Comparison of ENCODE assay signal across 12 cellular contexts in the genomic region with DNA sequence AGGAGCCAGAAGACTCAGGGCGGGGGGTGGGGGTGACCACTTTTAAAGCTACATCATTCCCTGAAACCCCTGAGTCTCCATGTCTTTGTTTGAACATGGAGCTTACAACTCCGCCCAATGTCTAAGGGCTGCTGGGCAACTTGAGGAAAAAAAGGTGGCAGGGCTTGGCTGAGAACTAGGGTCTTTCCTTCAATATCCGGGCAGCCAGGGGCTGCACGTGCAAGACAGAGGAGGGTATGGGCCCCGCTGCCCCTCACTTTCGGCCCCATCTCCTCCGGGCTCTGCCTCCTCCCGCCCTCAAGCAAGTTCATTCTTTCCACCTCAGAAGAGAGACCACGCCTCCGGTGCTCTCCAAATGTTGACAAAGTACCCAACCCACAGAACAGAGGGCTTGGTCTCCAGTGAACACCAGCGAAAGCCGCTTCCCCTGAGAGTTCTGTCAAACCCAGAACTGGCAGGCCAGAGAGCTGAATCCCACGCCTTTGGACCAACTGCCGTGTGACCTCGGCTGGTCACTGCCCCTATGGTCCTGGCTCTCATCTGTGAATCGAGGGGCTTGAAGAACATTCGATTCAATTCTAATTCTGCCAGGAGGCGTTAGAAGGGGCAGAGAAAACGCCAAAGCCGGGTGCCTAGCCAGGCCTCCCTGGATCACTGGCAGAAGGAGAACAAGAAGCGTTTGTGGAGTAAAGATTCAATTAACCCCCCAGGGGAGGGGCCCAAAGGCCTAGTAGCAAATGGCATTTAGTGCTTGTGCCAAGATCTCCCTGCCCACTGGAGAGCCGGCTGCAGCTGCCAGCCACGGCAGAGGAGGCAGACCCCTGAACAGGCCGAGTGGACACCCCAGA. TPM values are rescaled to one million over a fixed set of nuclear protein-coding genes. Genes with fewer than 3 reads are reported as not detected.
DNase-seq lines count a peak whose midpoint lies in the region; ATAC-seq and TF ChIP-seq lines count a peak whose summit lies in the region.
"Had no signal": no experiment of that assay in that cellular context is flagged by ENCODE, and none has a peak within 500 bp of the region (broad histone marks: within the 10 kb centered on the region; RNA-seq: fewer than 3 reads in every experiment).

No MANE protein-coding gene starts in this region.

- intact Hi-C loops in breast epithelium (cut with DNase I; ENCODE audit: low total_unique reads) = no loop called here
- intact Hi-C loops in MCF 10A (cut with micrococcal nuclease) = no loop called here
- intact Hi-C loops in thyroid gland (cut with DNase I) = loop anchor here (10.0 kb wide), 2 partner anchors 63 to 77 kb away; a partner anchor contains a TSS

- no peaks in the 10 kb centered on the region for H3K9me3 ChIP-seq in breast epithelium
- H3K9me3 ChIP-seq in lung (ENCODE audit: control insufficient read depth in 2 of 2, insufficient read depth in 1 of 2, low read length in 1 of 2) = no peaks in the 10 kb centered on the region
- no peaks in the 10 kb centered on the region for H3K9me3 ChIP-seq in thyroid gland

- no peak overlapping the region for H3K4me3 Mint-ChIP-seq in MCF 10A (ENCODE audit: unreplicated experiment)

- H3K27me3 ChIP-seq in breast epithelium = no peaks in the 10 kb centered on the region
- H3K27me3 ChIP-seq in lung (ENCODE audit: control insufficient read depth, insufficient read depth) = no peaks in the 10 kb centered on the region
- H3K27me3 ChIP-seq in thyroid gland = no peaks in the 10 kb centered on the region

- H3K4me1 ChIP-seq in breast epithelium = peaks cover 21 to 43% of the 10 kb centered on the region in 2 donors
- peaks cover 19 to 49% of the 10 kb centered on the region in 2 donors for H3K4me1 ChIP-seq in lung (ENCODE audit: control insufficient read depth in 2 of 2, insufficient read depth in 2 of 2, low read length in 2 of 2)
- peaks cover 57 to 91% of the 10 kb centered on the region in 2 donors for H3K4me1 ChIP-seq in thyroid gland

- BruUV-seq in MCF 10A (replicated peaks; lab: Mats Ljungman, UMichigan) = no TSS peak

- H3K9me3 Mint-ChIP-seq in MCF 10A (ENCODE audit: unreplicated experiment) = no peaks in the 10 kb centered on the region
- H3K9me3 Mint-ChIP-seq: activated naive CD4-positive, alpha-beta T cell treated with anti-CD3 and anti-CD28 coated beads, Interleukin-2, amount 50 U/mL, for 72 hours had no signal

- POLR2A ChIA-PET in MCF 10A (lab: Yijun Ruan, JAX) = interaction anchor here (1.0 to 1.2 kb wide), 2 partner anchors 16 to 53 kb away, joined by 3 to 9 read pairs; no protein-coding TSS in a partner anchor

- H3K36me3 Mint-ChIP-seq in MCF 10A (ENCODE audit: insufficient read depth, unreplicated experiment) = no peaks in the 10 kb centered on the region

- H3K4me1 Mint-ChIP-seq in MCF 10A (ENCODE audit: insufficient read depth, unreplicated experiment) = peaks cover 36% of the 10 kb centered on the region

- no peak for ATAC-seq in lung (ENCODE audit: insufficient read depth, low FRiP score)

- H3K27ac ChIP-seq in breast epithelium (peak overlapping the region; percentile 93 to 95), lung (ENCODE audit: low read depth in 1 of 2, low read length in 1 of 2) (peak overlapping the region; percentile 51 to 54), thyroid gland (peak overlapping the region; percentile 69 to 81 (median 75))

- H3K36me3 ChIP-seq in breast epithelium = no peaks in the 10 kb centered on the region
- peaks cover 0 to 3% of the 10 kb centered on the region in 2 donors for H3K36me3 ChIP-seq in lung (ENCODE audit: control insufficient read depth in 2 of 2, insufficient read depth in 2 of 2, low read length in 2 of 2)
- H3K36me3 ChIP-seq in thyroid gland = no peaks in the 10 kb centered on the region

- H3K4me3 ChIP-seq in breast epithelium (peak overlapping the region in 1 of 3 donors; percentile 7), lung (no peak overlapping the region), thyroid gland (replicated peaks in 1 of 3) (no peak overlapping the region)

- WGBS in lung, 2 donors = 29 to 31% methylated on average over 24 of the region's 24 CpGs
- WGBS in thyroid gland, 2 donors = 11 to 14% methylated on average over 18 to 19 of the region's 24 CpGs

- no peak for TF ChIP-seq CTCF in breast epithelium (IDR thresholded peaks at IDR 0.05)
- no peak for TF ChIP-seq CTCF in MCF 10A (IDR thresholded peaks at IDR 0.05; ENCODE audit: unreplicated experiment)
- no peak for TF ChIP-seq CTCF in lung (IDR thresholded peaks at IDR 0.05; ENCODE audit: control extremely low read depth, extremely low read depth)
- no peak for TF ChIP-seq CTCF in thyroid gland (IDR thresholded peaks at IDR 0.05)

- CTCF ChIA-PET in MCF 10A (lab: Yijun Ruan, JAX) = interaction anchor here (0.6 to 0.9 kb wide), 2 partner anchors 33 to 69 kb away, joined by 3 read pairs; no protein-coding TSS in a partner anchor

- H3K27me3 Mint-ChIP-seq in MCF 10A (ENCODE audit: insufficient read depth, unreplicated experiment) = peaks cover under 1% of the 10 kb centered on the region

- TF ChIP-seq POLR2A in breast epithelium (IDR thresholded peaks at IDR 0.05) (no peak), thyroid gland (IDR thresholded peaks at IDR 0.05) (peak in 1 of 2 donors; percentile 53)

- DNase-seq in breast epithelium (ENCODE audit: low spot score in 2 of 2) (no peak), MCF 10A (ENCODE audit: unreplicated experiment) (no peak), NCI-H69 (lab: John Stamatoyannopoulos, UW) (peak; percentile 83), lung (ENCODE audit: low spot score) (peak; percentile 59), thyroid gland (peak; percentile 75 to 82), NCI-H1105 treated with DMSO at 0.1 percent for 48 hours (lab: John Stamatoyannopoulos, UW) (no peak), NOMO-1 treated with DMSO at 0.1 percent for 48 hours (lab: John Stamatoyannopoulos, UW; ENCODE audit: unreplicated experiment) (no peak), GM19238 (ENCODE audit: insufficient read length, low spot score) (no peak)
- DNase-seq: islet precursor cell, NCI-H226, T-helper 9 cell had no signal

- no peak overlapping the region for H3K27ac Mint-ChIP-seq in MCF 10A (ENCODE audit: low read depth, unreplicated experiment)
- H3K27ac Mint-ChIP-seq: activated naive CD4-positive, alpha-beta T cell treated with anti-CD3 and anti-CD28 coated beads, Interleukin-2, amount 50 U/mL, for 72 hours had no signal

RNA-seq across cellular contexts. Expression of a gene that starts 7.3 kb away (rescaled TPM):
- total RNA-seq in breast epithelium (10 to 100 TPM in 1 of 3 donors, 1 to 10 TPM in 2; 5.3 to 11.1 (median 8.5) TPM), MCF 10A (2022) (0.29 and 0.37 TPM in 2 replicates), lung (10 to 100 TPM; 19.7 to 39.4 TPM), thyroid gland (10 to 100 TPM in 1 of 4 donors, 1 to 10 TPM in 3; 3.6 to 10.5 (median 3.9) TPM)
- polyA plus RNA-seq in lung = 10 to 100 TPM in 1 of 2 donors, 1 to 10 TPM in 1; 9.8 to 56.7 TPM

Comparison
In these comparisons a context has a peak if more than half of its experiments do, and no peak if none do; other contexts are left out.
1. DNase-seq: peak in NCI-H69 (single experiment), lung (single experiment) and thyroid gland (2 of 2); none in breast epithelium (0 of 2), MCF 10A (single experiment), NCI-H1105 treated with DMSO at 0.1 percent for 48 hours (single experiment), NOMO-1 treated with DMSO at 0.1 percent for 48 hours (single experiment) and GM19238 (single experiment).
2. Peak in every context shown above with its lines, with median percentiles within 50 percentile points of each other: H3K27ac ChIP-seq.